34 cellular contexts compared by ENCODE assay signal in genomic region chr20:11607047-11607446, GRCh38.
"Had no signal": no experiment of that assay in that cellular context is flagged by ENCODE, and none has a peak within 500 bp of the region (broad histone marks: within the 10 kb centered on the region; RNA-seq: fewer than 3 reads in every experiment).

No MANE protein-coding gene starts in this region.

- DNase-seq: Karpas-422, Kasumi-1, MG63, MM.1S, MV-4-11, NCI-H1048, NCI-H1092, NCI-H1092 treated with DMSO at 0.1 percent for 48 hours, NCI-H1105, NCI-H1105 treated with DMSO at 0.1 percent for 48 hours, NCI-H1417, NCI-H1417 treated with DMSO at 0.1 percent for 48 hours, NCI-H1436, NCI-H1436 treated with DMSO at 0.1 percent for 48 hours, NCI-H146, NCI-H1694, NCI-H1694 treated with DMSO at 0.1 percent for 48 hours, NCI-H187, NCI-H187 treated with DMSO at 0.1 percent for 48 hours, NCI-H1930, NCI-H2029, NCI-H2029 treated with DMSO at 0.1 percent for 48 hours, NCI-H2081, NCI-H2081 treated with DMSO at 0.1 percent for 48 hours, NCI-H2107, NCI-H2171, NCI-H2171 treated with DMSO at 0.1 percent for 48 hours, NCI-H2227 treated with DMSO at 0.1 percent for 48 hours, NCI-H226, NCI-H345, NCI-H446, NCI-H446 treated with DMSO at 0.1 percent for 48 hours, NCI-H510A, NCI-H510A treated with DMSO at 0.1 percent for 48 hours had no signal

- H3K27me3 ChIP-seq: MG63 had no signal

- H3K36me3 ChIP-seq: MG63 had no signal

- H3K9me3 ChIP-seq: MG63 had no signal

- H3K4me3 ChIP-seq: MG63 had no signal
